Comparison of ENCODE assay signal across 23 cellular contexts in the genomic region with DNA sequence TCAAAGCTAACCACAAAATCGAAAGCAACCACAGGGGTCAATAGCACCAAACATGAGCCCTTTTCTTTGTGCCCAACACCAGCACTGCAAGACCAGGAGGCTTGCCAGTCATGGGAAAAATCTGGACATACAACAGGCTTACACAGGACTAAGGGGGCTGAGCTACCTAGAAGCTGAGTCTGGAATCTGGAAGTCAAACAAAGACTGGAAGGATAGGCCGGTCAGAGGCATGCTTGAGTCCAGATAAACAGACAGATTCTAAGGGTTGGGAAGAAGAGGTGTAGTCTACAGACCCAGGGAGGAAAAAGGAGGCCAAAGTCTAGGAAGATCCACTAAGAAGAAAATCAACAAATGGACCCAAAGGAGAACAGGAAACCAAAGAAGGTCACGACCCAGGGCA.
A peak's percentile ranks its signal among the peaks of the same experiment; 100 is the strongest.
DNase-seq lines count a peak whose midpoint lies in the region; ATAC-seq and TF ChIP-seq lines count a peak whose summit lies in the region.
"Had no signal": no experiment of that assay in that cellular context is flagged by ENCODE, and none has a peak within 500 bp of the region (broad histone marks: within the 10 kb centered on the region; RNA-seq: fewer than 3 reads in every experiment).

No MANE protein-coding gene starts in this region.

- no peaks in the 10 kb centered on the region for H3K27me3 ChIP-seq in BLaER1 treated with 17β-estradiol and CSF1 and Interleukin-3, amounts not matched to agents 10 nM and 100 nM
- H3K27me3 ChIP-seq in Panc1 (ENCODE audit: control insufficient read depth, insufficient read depth, low read length) (no peaks in the 10 kb centered on the region), iPS-20b (ENCODE audit: insufficient read depth, low read length) (no peaks in the 10 kb centered on the region), MG63 (no peaks in the 10 kb centered on the region)
- H3K27me3 ChIP-seq: vagina had no signal

- POLR2A ChIA-PET in Panc1 (lab: Charles Lee): no interaction called here

- peak overlapping the region; percentile 92 for H3K27ac Mint-ChIP-seq in osteocyte (ENCODE audit: unreplicated experiment)
- H3K27ac Mint-ChIP-seq in activated T-helper 2 cell treated with anti-CD3 and anti-CD28 coated beads, Interferon-gamma antibody, Interleukin-2, Interleukin-4, amounts not matched to agents 10 μg/mL and 5 μg/mL and 100 μg/mL, durations not matched to agents 14 hours and 24 hours and 36 hours: no peak overlapping the region
- H3K27ac Mint-ChIP-seq: activated CD8-positive, alpha-beta T cell treated with anti-CD3 and anti-CD28 coated beads for 36 hours; CD4-positive, CD25-positive, alpha-beta regulatory T cell; mesothelial cell of epicardium; natural killer cell treated with Interleukin-12 subunit alpha and Interleukin-12 subunit beta and Interleukin-15 and Interleukin-18, amount 100 ng/mL, for 72 hours had no signal

- H3K4me3 Mint-ChIP-seq in osteocyte (ENCODE audit: unreplicated experiment): peak overlapping the region; percentile 33
- no peak overlapping the region for H3K4me3 Mint-ChIP-seq in activated T-helper 2 cell treated with anti-CD3 and anti-CD28 coated beads, Interferon-gamma antibody, Interleukin-2, Interleukin-4, amounts not matched to agents 10 μg/mL and 5 μg/mL and 100 μg/mL, durations not matched to agents 14 hours and 24 hours and 36 hours (ENCODE audit: low read depth)
- H3K4me3 Mint-ChIP-seq: activated CD8-positive, alpha-beta T cell treated with anti-CD3 and anti-CD28 coated beads for 36 hours; CD4-positive, CD25-positive, alpha-beta regulatory T cell; mesothelial cell of epicardium; natural killer cell treated with Interleukin-12 subunit alpha and Interleukin-12 subunit beta and Interleukin-15 and Interleukin-18, amount 100 ng/mL, for 72 hours had no signal

- no peaks in the 10 kb centered on the region; a peak in 1 of 22 replicates for H4K20me1 ChIP-seq in BLaER1 treated with 17β-estradiol and CSF1 and Interleukin-3, amounts not matched to agents 10 nM and 100 nM

- no peaks in the 10 kb centered on the region for H3K27me3 Mint-ChIP-seq in osteocyte (ENCODE audit: unreplicated experiment)
- no peaks in the 10 kb centered on the region for H3K27me3 Mint-ChIP-seq in activated T-helper 2 cell treated with anti-CD3 and anti-CD28 coated beads, Interferon-gamma antibody, Interleukin-2, Interleukin-4, amounts not matched to agents 10 μg/mL and 5 μg/mL and 100 μg/mL, durations not matched to agents 14 hours and 24 hours and 36 hours (ENCODE audit: low read depth)
- H3K27me3 Mint-ChIP-seq: activated CD8-positive, alpha-beta T cell treated with anti-CD3 and anti-CD28 coated beads for 36 hours; CD4-positive, CD25-positive, alpha-beta regulatory T cell; natural killer cell treated with Interleukin-12 subunit alpha and Interleukin-12 subunit beta and Interleukin-15 and Interleukin-18, amount 100 ng/mL, for 72 hours had no signal

- in situ Hi-C loops in Panc1 (cut with HindIII; ENCODE audit: low pct_unique_long_range_greater_than_20kb, low sequenced_read_pairs): no loop called here

- H3K4me1 Mint-ChIP-seq in osteocyte (ENCODE audit: unreplicated experiment): peaks cover 69% of the 10 kb centered on the region
- H3K4me1 Mint-ChIP-seq in activated T-helper 2 cell treated with anti-CD3 and anti-CD28 coated beads, Interferon-gamma antibody, Interleukin-2, Interleukin-4, amounts not matched to agents 10 μg/mL and 5 μg/mL and 100 μg/mL, durations not matched to agents 14 hours and 24 hours and 36 hours (ENCODE audit: low read depth): no peaks in the 10 kb centered on the region
- H3K4me1 Mint-ChIP-seq: CD4-positive, CD25-positive, alpha-beta regulatory T cell had no signal

- H3K9ac ChIP-seq in BLaER1 treated with 17β-estradiol and CSF1 and Interleukin-3, amounts not matched to agents 10 nM and 100 nM: no peak overlapping the region
- no peak overlapping the region for H3K9ac ChIP-seq in iPS-20b (ENCODE audit: low read depth, low read length)
- H3K9ac ChIP-seq: KMS-11 had no signal

- TF ChIP-seq CTCF in Panc1 (IDR thresholded peaks at IDR 0.05) (no peak), osteocyte (IDR thresholded peaks at IDR 0.05) (no peak)

- ATAC-seq in Panc1: no peak
- ATAC-seq: activated CD8-positive, alpha-beta T cell treated with anti-CD3 and anti-CD28 coated beads for 36 hours; esophagus mucosa; natural killer cell treated with Interleukin-12 subunit alpha and Interleukin-12 subunit beta and Interleukin-15 and Interleukin-18, amount 100 ng/mL, for 72 hours; SK-N-SH treated with all-trans-retinoic acid at 6 μM for 48 hours had no signal

- no peaks in the 10 kb centered on the region for H3K9me3 Mint-ChIP-seq in osteocyte (ENCODE audit: unreplicated experiment)
- no peaks in the 10 kb centered on the region for H3K9me3 Mint-ChIP-seq in activated T-helper 2 cell treated with anti-CD3 and anti-CD28 coated beads, Interferon-gamma antibody, Interleukin-2, Interleukin-4, amounts not matched to agents 10 μg/mL and 5 μg/mL and 100 μg/mL, durations not matched to agents 14 hours and 24 hours and 36 hours
- H3K9me3 Mint-ChIP-seq: activated CD8-positive, alpha-beta T cell treated with anti-CD3 and anti-CD28 coated beads for 36 hours; mesothelial cell of epicardium had no signal

- CTCF ChIA-PET in Panc1 (lab: Charles Lee): no interaction called here

- intact Hi-C loops in Panc1 (cut with micrococcal nuclease; ENCODE audit: unreplicated experiment): no loop called here
- intact Hi-C loops in activated T-helper 2 cell treated with anti-CD3 and anti-CD28 coated beads, Interferon-gamma antibody, Interleukin-2, Interleukin-4, amounts not matched to agents 10 μg/mL and 5 μg/mL and 100 μg/mL, durations not matched to agents 14 hours and 24 hours and 36 hours (cut with micrococcal nuclease): no loop called here

- peak overlapping the region; percentile 1 to 70 (median 45); a peak in 18 of 22 replicates for H3K4me2 ChIP-seq in BLaER1 treated with 17β-estradiol and CSF1 and Interleukin-3, amounts not matched to agents 10 nM and 100 nM
- H3K4me2 ChIP-seq: KMS-11 had no signal

- DNase-seq in Panc1 (ENCODE audit: low read depth, low spot score) (no peak), osteocyte (ENCODE audit: extremely low spot score, unreplicated experiment) (no peak), NCI-H146 (lab: John Stamatoyannopoulos, UW) (no peak), MG63 (no peak), LoVo (ENCODE audit: low spot score) (no peak)
- DNase-seq in activated T-helper 2 cell treated with anti-CD3 and anti-CD28 coated beads, Interferon-gamma antibody, Interleukin-2, Interleukin-4, amounts not matched to agents 10 μg/mL and 5 μg/mL and 100 μg/mL, durations not matched to agents 14 hours and 24 hours and 36 hours (ENCODE audit: low spot score): no peak
- DNase-seq: activated CD8-positive, alpha-beta T cell treated with anti-CD3 and anti-CD28 coated beads for 36 hours; amniotic stem cell; caudate nucleus; CD4-positive, CD25-positive, alpha-beta regulatory T cell; DMS153; effector CD4-positive, alpha-beta T cell; NCI-H187 treated with DMSO at 0.1 percent for 48 hours; stimulated activated CD4-positive, alpha-beta T cell treated with anti-CD3 and anti-CD28 coated beads, Interleukin-12 subunit alpha, Interleukin-12 subunit beta, amount 100 ng/mL, for 4 hours; stimulated activated CD8-positive, alpha-beta memory T cell treated with anti-CD3 and anti-CD28 coated beads, Interleukin-4, amount 100 ng/mL, for 48 hours had no signal

- no peak overlapping the region for H3K4me3 ChIP-seq in BLaER1 treated with 17β-estradiol and CSF1 and Interleukin-3, amounts not matched to agents 10 nM and 100 nM
- H3K4me3 ChIP-seq in Panc1 (ENCODE audit: low read depth in 2 of 2, low read length in 2 of 2) (no peak overlapping the region), iPS-20b (ENCODE audit: low read length) (no peak overlapping the region), MG63 (no peak overlapping the region)
- H3K4me3 ChIP-seq: vagina had no signal

- no TSS peak for BruUV-seq in Panc1 (replicated peaks; lab: Mats Ljungman, UMichigan)

- peaks cover 10% of the 10 kb centered on the region for H3K36me3 Mint-ChIP-seq in osteocyte (ENCODE audit: unreplicated experiment)
- no peaks in the 10 kb centered on the region for H3K36me3 Mint-ChIP-seq in activated T-helper 2 cell treated with anti-CD3 and anti-CD28 coated beads, Interferon-gamma antibody, Interleukin-2, Interleukin-4, amounts not matched to agents 10 μg/mL and 5 μg/mL and 100 μg/mL, durations not matched to agents 14 hours and 24 hours and 36 hours (ENCODE audit: low read depth)
- H3K36me3 Mint-ChIP-seq: CD4-positive, CD25-positive, alpha-beta regulatory T cell; mesothelial cell of epicardium; natural killer cell treated with Interleukin-12 subunit alpha and Interleukin-12 subunit beta and Interleukin-15 and Interleukin-18, amount 100 ng/mL, for 72 hours had no signal

- peaks cover 11 to 18% (median 13%) of the 10 kb centered on the region in 11 experiments for H3K9me3 ChIP-seq in BLaER1 treated with 17β-estradiol and CSF1 and Interleukin-3, amounts not matched to agents 10 nM and 100 nM (replicated peaks in 1 of 11)
- no peaks in the 10 kb centered on the region for H3K9me3 ChIP-seq in Panc1 (ENCODE audit: control insufficient read depth, insufficient read depth, low read depth, low read length)
- no peaks in the 10 kb centered on the region for H3K9me3 ChIP-seq in iPS-20b (ENCODE audit: insufficient read depth, low read depth, low read length)
- H3K9me3 ChIP-seq in MG63: peaks cover 14% of the 10 kb centered on the region
- H3K9me3 ChIP-seq: vagina had no signal

- peak overlapping the region in 1 of 11 experiments; percentile 19; a peak in 1 of 22 replicates for H3K27ac ChIP-seq in BLaER1 treated with 17β-estradiol and CSF1 and Interleukin-3, amounts not matched to agents 10 nM and 100 nM
- H3K27ac ChIP-seq in Panc1 (ENCODE audit: low read length): peak overlapping the region; percentile 91
- peak overlapping the region; percentile 63 for H3K27ac ChIP-seq in iPS-20b (ENCODE audit: low read length)
- H3K27ac ChIP-seq: KMS-11, vagina had no signal

- H3K4me1 ChIP-seq in BLaER1 treated with 17β-estradiol and CSF1 and Interleukin-3, amounts not matched to agents 10 nM and 100 nM: peaks cover 0 to 32% (median 19%) of the 10 kb centered on the region in 10 experiments; a peak in 17 of 20 replicates
- H3K4me1 ChIP-seq in Panc1 (ENCODE audit: control insufficient read depth, insufficient read depth, low read length) (peaks cover 59% of the 10 kb centered on the region), iPS-20b (ENCODE audit: insufficient read depth, low read length) (peaks cover 43% of the 10 kb centered on the region)

- no peaks in the 10 kb centered on the region; a peak in 1 of 22 replicates for H3K36me3 ChIP-seq in BLaER1 treated with 17β-estradiol and CSF1 and Interleukin-3, amounts not matched to agents 10 nM and 100 nM
- no peaks in the 10 kb centered on the region for H3K36me3 ChIP-seq in Panc1 (ENCODE audit: control insufficient read depth, insufficient read depth, low read length)
- no peaks in the 10 kb centered on the region for H3K36me3 ChIP-seq in iPS-20b (ENCODE audit: insufficient read depth, low read depth, low read length)
- H3K36me3 ChIP-seq in MG63: peaks cover 63% of the 10 kb centered on the region
- H3K36me3 ChIP-seq: vagina had no signal
